ENCODE assay signal across 1 cellular context in genomic region chr10:103651783-103652476, GRCh38.
TF ChIP-seq lines count a peak whose summit lies in the region.

No MANE protein-coding gene starts in this region.

TF ChIP-seq in HepG2, 621 proteins besides CTCF, POLR2A, EP300 and RAD21 (continued from another document):
- TF ChIP-seq KLF12 (CRISPR knock-in tag; IDR thresholded peaks at IDR 0.05; ENCODE audit: borderline replicate concordance), result no peak
